Comparison of ENCODE assay signal across 32 cellular contexts in genomic region chr6:67877288-67877687, GRCh38.
"Had no signal": no experiment of that assay in that cellular context is flagged by ENCODE, and none has a peak within 500 bp of the region (broad histone marks: within the 10 kb centered on the region; RNA-seq: fewer than 3 reads in every experiment).

No MANE protein-coding gene starts in this region.

- H3K9me3 ChIP-seq: ascending aorta had no signal

- H3K4me1 ChIP-seq: ascending aorta had no signal

- H3K27ac ChIP-seq: ascending aorta, cardiac muscle cell, VCaP had no signal

- H3K27me3 ChIP-seq: ascending aorta, cardiac muscle cell had no signal

- DNase-seq: activated CD4-positive, alpha-beta memory T cell treated with anti-CD3 and anti-CD28 coated beads, Interleukin-2, amount 10 ng/mL, durations not matched to agents 7 days and 5 days; activated CD4-positive, alpha-beta T cell treated with anti-CD3 and anti-CD28 coated beads for 1 hour; activated CD4-positive, alpha-beta T cell treated with anti-CD3 and anti-CD28 coated beads for 36 hours; activated CD4-positive, alpha-beta T cell treated with anti-CD3 and anti-CD28 coated beads for 48 hours; activated CD4-positive, alpha-beta T cell treated with anti-CD3 and anti-CD28 coated beads, Interleukin-2, amount 10 ng/mL, durations not matched to agents 7 days and 5 days; activated CD4-positive, alpha-beta T cell treated with anti-CD3 and anti-CD28 coated beads, Interleukin-2, amount 50 U/mL, for 48 hours; activated CD4-positive, CD25-positive, alpha-beta regulatory T cell; activated CD8-positive, alpha-beta memory T cell treated with anti-CD3 and anti-CD28 coated beads for 24 hours; activated CD8-positive, alpha-beta memory T cell treated with anti-CD3 and anti-CD28 coated beads, Interleukin-2, amount 10 ng/mL, durations not matched to agents 7 days and 5 days; activated CD8-positive, alpha-beta memory T cell treated with anti-CD3 and anti-CD28 coated beads, Interleukin-2, amount 50 U/mL, for 48 hours; activated CD8-positive, alpha-beta T cell treated with anti-CD3 and anti-CD28 coated beads, Interleukin-2, amount 10 ng/mL, durations not matched to agents 7 days and 5 days; activated effector memory CD4-positive, alpha-beta T cell treated with Interleukin-2 at 50 U/mL for 16 hours; activated gamma-delta T cell; activated naive CD4-positive, alpha-beta T cell treated with anti-CD3 and anti-CD28 coated beads, Interleukin-2, amount 10 ng/mL, durations not matched to agents 7 days and 5 days; activated naive CD4-positive, alpha-beta T cell treated with Interleukin-2 at 50 U/mL for 16 hours; activated naive CD8-positive, alpha-beta T cell treated with anti-CD3 and anti-CD28 coated beads, Interleukin-2, amount 10 ng/mL, durations not matched to agents 7 days and 5 days; activated naive CD8-positive, alpha-beta T cell treated with anti-CD3 and anti-CD28 coated beads, Interleukin-2, amount 50 U/mL, for 24 hours; activated T-cell treated with anti-CD3 and anti-CD28 coated beads, Interleukin-2, amount 50 U/mL, for 24 hours; activated T-cell treated with anti-CD3 and anti-CD28 coated beads, Interleukin-2, amount 50 U/mL, for 48 hours; amygdala; anterior cingulate cortex; caudate nucleus; cerebellar nuclear complex; T-helper 1 cell; T-helper 2 cell; T-helper 9 cell had no signal

- H3K36me3 ChIP-seq: ascending aorta, cardiac muscle cell had no signal

- H3K4me3 ChIP-seq: ascending aorta, cardiac muscle cell had no signal

- FAIRE-seq: bronchial epithelial cell, TTC549 had no signal

- ATAC-seq: activated CD4-positive, alpha-beta T cell treated with anti-CD3 and anti-CD28 coated beads for 36 hours; activated CD4-positive, CD25-positive, alpha-beta regulatory T cell treated with anti-CD3 and anti-CD28 coated beads, Interleukin-2, amount 50 U/mL, for 24 hours; activated CD8-positive, alpha-beta memory T cell treated with anti-CD3 and anti-CD28 coated beads, Interleukin-2, amount 10 ng/mL, durations not matched to agents 7 days and 5 days; activated CD8-positive, alpha-beta T cell treated with anti-CD3 and anti-CD28 coated beads, Interleukin-2, amount 10 ng/mL, durations not matched to agents 7 days and 5 days; activated naive CD8-positive, alpha-beta T cell treated with anti-CD3 and anti-CD28 coated beads, Interleukin-2, amount 50 U/mL, for 24 hours had no signal
